9 cellular contexts compared by ENCODE assay signal in genomic region chr12:120669055-120669828, GRCh38. TPM values are rescaled to one million over a fixed set of nuclear protein-coding genes. Genes with fewer than 3 reads are reported as not detected.
A peak's percentile ranks its signal among the peaks of the same experiment; 100 is the strongest.
DNase-seq lines count a peak whose midpoint lies in the region; ATAC-seq and TF ChIP-seq lines count a peak whose summit lies in the region.
"Had no signal": no experiment of that assay in that cellular context is flagged by ENCODE, and none has a peak within 500 bp of the region (broad histone marks: within the 10 kb centered on the region; RNA-seq: fewer than 3 reads in every experiment).

No MANE protein-coding gene starts in this region.

- peaks cover 8% of the 10 kb centered on the region for H3K4me1 ChIP-seq in testis

- no peak overlapping the region for H3K4me3 ChIP-seq in fibroblast of villous mesenchyme (ENCODE audit: low read depth, low read length)
- no peak overlapping the region for H3K4me3 ChIP-seq in testis

- WGBS in testis, 2 donors, result 36 to 55% methylated on average over 14 to 17 of the region's 17 CpGs

- no peaks in the 10 kb centered on the region for H3K9me3 Mint-ChIP-seq in Calu3 (ENCODE audit: low read depth, unreplicated experiment)
- H3K9me3 Mint-ChIP-seq: central memory CD8-positive, alpha-beta T cell had no signal

- ATAC-seq in GM21619 (IDR thresholded peaks at IDR 0.05; ENCODE audit: unreplicated experiment), result peak; percentile 63

- no peak overlapping the region for H3K27ac Mint-ChIP-seq in Calu3 (ENCODE audit: unreplicated experiment)

- peak overlapping the region; percentile 70 to 72 for H3K27ac ChIP-seq in testis

- H3K36me3 Mint-ChIP-seq in Calu3 (ENCODE audit: insufficient read depth, unreplicated experiment), result no peaks in the 10 kb centered on the region

- H3K4me1 Mint-ChIP-seq in Calu3 (ENCODE audit: low read depth, unreplicated experiment), result no peaks in the 10 kb centered on the region
- H3K4me1 Mint-ChIP-seq: central memory CD8-positive, alpha-beta T cell had no signal

- peak; percentile 40 for DNase-seq in Calu3
- DNase-seq in NCI-H2227 treated with DMSO at 0.1 percent for 48 hours (lab: John Stamatoyannopoulos, UW), result peak; percentile 22
- DNase-seq in fibroblast of villous mesenchyme (ENCODE audit: low read depth), result peak; percentile 24
- DNase-seq in testis, result peak; percentile 85
- DNase-seq in activated gamma-delta T cell treated with Interleukin-2 at 50 U/mL for 16 hours, result no peak
- no peak for DNase-seq in NCI-H748 treated with DMSO at 0.1 percent for 48 hours (lab: John Stamatoyannopoulos, UW)
- DNase-seq in SW 1271 (lab: John Stamatoyannopoulos, UW), result no peak

- H3K27me3 ChIP-seq in testis, result no peaks in the 10 kb centered on the region

- no peak for TF ChIP-seq POLR2A in testis (IDR thresholded peaks at IDR 0.05)

- H3K36me3 ChIP-seq in testis (ENCODE audit: low read depth, missing control alignments), result no peaks in the 10 kb centered on the region

- H3K27me3 Mint-ChIP-seq in Calu3 (ENCODE audit: unreplicated experiment), result peaks cover 8% of the 10 kb centered on the region

- BruUV-seq in Calu3 (replicated peaks; lab: Mats Ljungman, UMichigan), result no TSS peak

- no peak overlapping the region for H3K4me3 Mint-ChIP-seq in Calu3 (ENCODE audit: low read depth, unreplicated experiment)
- H3K4me3 Mint-ChIP-seq: central memory CD8-positive, alpha-beta T cell had no signal

- intact Hi-C loops in Calu3 (cut with micrococcal nuclease; ENCODE audit: unreplicated experiment) (no loop called here), testis (cut with DNase I; ENCODE audit: low total_unique reads) (no loop called here)

- CTCF ChIA-PET in Calu3 (lab: Charles Lee), result interaction anchor here (1.5 to 2.7 kb wide), 2 partner anchors 10 to 20 kb away, joined by 3 to 8 read pairs; no protein-coding TSS in a partner anchor

- H3K9me3 ChIP-seq in testis, result no peaks in the 10 kb centered on the region

- no peak for TF ChIP-seq CTCF in Calu3 (IDR thresholded peaks at IDR 0.05; ENCODE audit: unreplicated experiment)
- TF ChIP-seq CTCF in fibroblast of villous mesenchyme (IDR thresholded peaks at IDR 0.05; ENCODE audit: insufficient read depth, low read depth, low read length), result no peak
- TF ChIP-seq CTCF in testis (IDR thresholded peaks at IDR 0.05), result no peak

RNA-seq across cellular contexts. Expression of gene MLEC, which starts 17.7 kb away (rescaled TPM):
- total RNA-seq in Calu3 (2022) (268 and 290 TPM in 2 replicates), fibroblast of villous mesenchyme (126 and 224 TPM in 2 replicates), testis (100 to 1,000 TPM in 1 of 2 donors, 10 to 100 TPM in 1; 93.2 to 104 TPM)
- 130 TPM for polyA plus RNA-seq in testis (ENCODE audit: insufficient read depth, low read depth, low replicate concordance)

RNA-seq across cellular contexts. Expression of gene CABP1, which starts 28.8 kb away (rescaled TPM):
- total RNA-seq in Calu3 (2022), result 0.14 and 0.98 TPM in 2 replicates
- total RNA-seq in fibroblast of villous mesenchyme, result not detected in 2 replicates
- 1 to 10 TPM; 2.4 to 3.9 TPM for total RNA-seq in testis
- 1.8 TPM for polyA plus RNA-seq in testis (ENCODE audit: insufficient read depth, low read depth, low replicate concordance)

RNA-seq across cellular contexts. Expression of gene UNC119B, which starts 41.0 kb away (rescaled TPM):
- total RNA-seq in Calu3 (2022), result 31.6 and 33.5 TPM in 2 replicates
- 18.7 and 25.0 TPM in 2 replicates for total RNA-seq in fibroblast of villous mesenchyme
- 10 to 100 TPM; 43.3 to 45.2 TPM for total RNA-seq in testis
- 42.2 TPM for polyA plus RNA-seq in testis (ENCODE audit: insufficient read depth, low read depth, low replicate concordance)

RNA-seq across cellular contexts. Expression of gene ACADS, which starts 56.4 kb away (rescaled TPM):
- 16.1 and 21.2 TPM in 2 replicates for total RNA-seq in Calu3 (2022)
- total RNA-seq in fibroblast of villous mesenchyme, result 6.9 and 9.7 TPM in 2 replicates
- total RNA-seq in testis, result 10 to 100 TPM; 28.3 to 30.2 TPM
- polyA plus RNA-seq in testis (ENCODE audit: insufficient read depth, low read depth, low replicate concordance), result 43.9 TPM

Comparison
In these comparisons a context has a peak if more than half of its experiments do, and no peak if none do; other contexts are left out.
1. DNase-seq: peak in Calu3 (single experiment), NCI-H2227 treated with DMSO at 0.1 percent for 48 hours (single experiment), fibroblast of villous mesenchyme (single experiment) and testis (single experiment); none in activated gamma-delta T cell treated with Interleukin-2 at 50 U/mL for 16 hours (single experiment), NCI-H748 treated with DMSO at 0.1 percent for 48 hours (single experiment) and SW 1271 (0 of 2).